8 cellular contexts compared by ENCODE assay signal in genomic region chr1:244864253-244865027, GRCh38. TPM values are rescaled to one million over a fixed set of nuclear protein-coding genes. Genes with fewer than 3 reads are reported as not detected.
DNase-seq lines count a peak whose midpoint lies in the region; ATAC-seq and TF ChIP-seq lines count a peak whose summit lies in the region.

TSS of gene HNRNPU (minus strand) at chr1:244864543. CDS start at chr1:244864307, 236 bp downstream.

- peak within 1 kb of the TSS; percentile 93 for H3K4me3 ChIP-seq in AG09309 (ENCODE audit: control insufficient read depth, low read depth, low read length)
- peak within 1 kb of the TSS; percentile 88 to 97 for H3K4me3 ChIP-seq in cardiac fibroblast (replicated peaks in 1 of 2; ENCODE audit: low read depth in 2 of 2, low read length in 2 of 2)

- H3K9me3 Mint-ChIP-seq in WTC11, result no peaks in the 10 kb centered on the region

- ATAC-seq in GM18909 (IDR thresholded peaks at IDR 0.05; ENCODE audit: poor library complexity, unreplicated experiment), result peak; percentile 69
- peak; percentile 67 for ATAC-seq in HG03175 (IDR thresholded peaks at IDR 0.05; ENCODE audit: unreplicated experiment)
- peak; percentile 86 for ATAC-seq in WTC11

- no peaks in the 10 kb centered on the region for H3K27me3 Mint-ChIP-seq in WTC11 (ENCODE audit: low read depth)

- H3K27ac Mint-ChIP-seq in WTC11, result peak within 1 kb of the TSS; percentile 99

- H3K36me3 Mint-ChIP-seq in WTC11, result peaks cover 37% of the 10 kb centered on the region

- CTCF ChIA-PET in WTC11 (lab: Charles Lee), result interaction anchor here (0.5 to 5.5 kb wide), 6 partner anchors 17 to 178 kb away, joined by 3 to 37 read pairs (median 4); no protein-coding TSS in a partner anchor

- TF ChIP-seq CTCF in AG09309 (IDR thresholded peaks at IDR 0.05; ENCODE audit: control insufficient read depth, insufficient read depth, low read depth, low read length, missing control alignments), result peak; percentile 8
- TF ChIP-seq CTCF in WTC11 (IDR thresholded peaks at IDR 0.05), result no peak; the same call in 1 of the 2 replicates
- TF ChIP-seq CTCF in cardiac fibroblast (IDR thresholded peaks at IDR 0.05; ENCODE audit: low read depth, low read length), result peak; percentile 24

- peak within 1 kb of the TSS; percentile 87 for H3K4me3 Mint-ChIP-seq in WTC11

- peaks cover 48% of the 10 kb centered on the region for H3K4me1 Mint-ChIP-seq in WTC11

- POLR2A ChIA-PET in WTC11 (lab: Charles Lee), result interaction anchor here (0.5 to 5.4 kb wide), 11 partner anchors 12 to 218 kb away, joined by 3 to 37 read pairs (median 3); partner anchors contain the start of gene COX20

- peak; percentile 86 for DNase-seq in AG09309 (ENCODE audit: low read depth)
- peak; percentile 97 for DNase-seq in NCI-H226
- peak; percentile 97 for DNase-seq in WTC11 (ENCODE audit: low spot score)
- peak; percentile 97 to 99 for DNase-seq in cardiac fibroblast (ENCODE audit: low read depth in 2 of 2)
- DNase-seq in iPS-NIHi7 (ENCODE audit: extremely low spot score), result peak; percentile 90
- DNase-seq in smooth muscle cell of the brain vasculature (ENCODE audit: low read depth, low spot score), result peak; percentile 96

TF ChIP-seq in WTC11, 78 proteins besides CTCF, POLR2A, EP300 and RAD21 (continues in another document):
- TF ChIP-seq GTF2I (CRISPR knock-in tag; conservative IDR thresholded peaks at IDR 0.05), result no peak
- no peak for TF ChIP-seq ELF4 (CRISPR knock-in tag; IDR thresholded peaks at IDR 0.05; ENCODE audit: low read depth)
- TF ChIP-seq SMAD3 (CRISPR knock-in tag; IDR thresholded peaks at IDR 0.05; ENCODE audit: borderline replicate concordance), result peak; percentile 82; the same call in 1 of the 2 replicates
- TF ChIP-seq FOXP1 (CRISPR knock-in tag; IDR thresholded peaks at IDR 0.05; ENCODE audit: borderline replicate concordance), result peak; percentile 89
- TF ChIP-seq, protein P1, sequence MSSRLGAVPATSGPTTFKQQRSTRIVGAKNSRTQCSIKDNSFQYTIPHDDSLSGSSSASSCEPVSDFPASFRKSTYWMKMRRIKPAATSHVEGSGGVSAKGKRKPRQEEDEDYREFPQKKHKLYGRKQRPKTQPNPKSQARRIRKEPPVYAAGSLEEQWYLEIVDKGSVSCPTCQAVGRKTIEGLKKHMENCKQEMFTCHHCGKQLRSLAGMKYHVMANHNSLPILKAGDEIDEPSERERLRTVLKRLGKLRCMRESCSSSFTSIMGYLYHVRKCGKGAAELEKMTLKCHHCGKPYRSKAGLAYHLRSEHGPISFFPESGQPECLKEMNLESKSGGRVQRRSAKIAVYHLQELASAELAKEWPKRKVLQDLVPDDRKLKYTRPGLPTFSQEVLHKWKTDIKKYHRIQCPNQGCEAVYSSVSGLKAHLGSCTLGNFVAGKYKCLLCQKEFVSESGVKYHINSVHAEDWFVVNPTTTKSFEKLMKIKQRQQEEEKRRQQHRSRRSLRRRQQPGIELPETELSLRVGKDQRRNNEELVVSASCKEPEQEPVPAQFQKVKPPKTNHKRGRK (CRISPR knock-in tag; IDR thresholded peaks at IDR 0.05; ENCODE audit: borderline replicate concordance), result no peak
- no peak for TF ChIP-seq NFE2L1 (CRISPR knock-in tag; IDR thresholded peaks at IDR 0.05)
- TF ChIP-seq, protein P2, sequence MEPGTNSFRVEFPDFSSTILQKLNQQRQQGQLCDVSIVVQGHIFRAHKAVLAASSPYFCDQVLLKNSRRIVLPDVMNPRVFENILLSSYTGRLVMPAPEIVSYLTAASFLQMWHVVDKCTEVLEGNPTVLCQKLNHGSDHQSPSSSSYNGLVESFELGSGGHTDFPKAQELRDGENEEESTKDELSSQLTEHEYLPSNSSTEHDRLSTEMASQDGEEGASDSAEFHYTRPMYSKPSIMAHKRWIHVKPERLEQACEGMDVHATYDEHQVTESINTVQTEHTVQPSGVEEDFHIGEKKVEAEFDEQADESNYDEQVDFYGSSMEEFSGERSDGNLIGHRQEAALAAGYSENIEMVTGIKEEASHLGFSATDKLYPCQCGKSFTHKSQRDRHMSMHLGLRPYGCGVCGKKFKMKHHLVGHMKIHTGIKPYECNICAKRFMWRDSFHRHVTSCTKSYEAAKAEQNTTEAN (CRISPR knock-in tag; IDR thresholded peaks at IDR 0.05), result 0 out of 2 replicates have a peak, but pooled peaks have one; percentile 61
- TF ChIP-seq TEAD4 (CRISPR knock-in tag; IDR thresholded peaks at IDR 0.05), result no peak
- TF ChIP-seq CBFB (CRISPR knock-in tag; IDR thresholded peaks at IDR 0.05; ENCODE audit: low read depth), result no peak
- TF ChIP-seq ETV6 (CRISPR knock-in tag; IDR thresholded peaks at IDR 0.05), result no peak
- 0 out of 2 replicates have a peak, but pooled peaks have one; percentile 5 for TF ChIP-seq ZNF263 (CRISPR knock-in tag; IDR thresholded peaks at IDR 0.05; ENCODE audit: low read depth)
- no peak for TF ChIP-seq FOXJ3 (CRISPR knock-in tag; IDR thresholded peaks at IDR 0.05; ENCODE audit: borderline replicate concordance)
- TF ChIP-seq, protein P3, sequence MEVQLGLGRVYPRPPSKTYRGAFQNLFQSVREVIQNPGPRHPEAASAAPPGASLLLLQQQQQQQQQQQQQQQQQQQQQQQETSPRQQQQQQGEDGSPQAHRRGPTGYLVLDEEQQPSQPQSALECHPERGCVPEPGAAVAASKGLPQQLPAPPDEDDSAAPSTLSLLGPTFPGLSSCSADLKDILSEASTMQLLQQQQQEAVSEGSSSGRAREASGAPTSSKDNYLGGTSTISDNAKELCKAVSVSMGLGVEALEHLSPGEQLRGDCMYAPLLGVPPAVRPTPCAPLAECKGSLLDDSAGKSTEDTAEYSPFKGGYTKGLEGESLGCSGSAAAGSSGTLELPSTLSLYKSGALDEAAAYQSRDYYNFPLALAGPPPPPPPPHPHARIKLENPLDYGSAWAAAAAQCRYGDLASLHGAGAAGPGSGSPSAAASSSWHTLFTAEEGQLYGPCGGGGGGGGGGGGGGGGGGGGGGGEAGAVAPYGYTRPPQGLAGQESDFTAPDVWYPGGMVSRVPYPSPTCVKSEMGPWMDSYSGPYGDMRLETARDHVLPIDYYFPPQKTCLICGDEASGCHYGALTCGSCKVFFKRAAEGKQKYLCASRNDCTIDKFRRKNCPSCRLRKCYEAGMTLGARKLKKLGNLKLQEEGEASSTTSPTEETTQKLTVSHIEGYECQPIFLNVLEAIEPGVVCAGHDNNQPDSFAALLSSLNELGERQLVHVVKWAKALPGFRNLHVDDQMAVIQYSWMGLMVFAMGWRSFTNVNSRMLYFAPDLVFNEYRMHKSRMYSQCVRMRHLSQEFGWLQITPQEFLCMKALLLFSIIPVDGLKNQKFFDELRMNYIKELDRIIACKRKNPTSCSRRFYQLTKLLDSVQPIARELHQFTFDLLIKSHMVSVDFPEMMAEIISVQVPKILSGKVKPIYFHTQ (CRISPR knock-in tag; IDR thresholded peaks at IDR 0.05), result no peak
- peak; percentile 82 for TF ChIP-seq MYBL2 (CRISPR knock-in tag; IDR thresholded peaks at IDR 0.05)
- no peak for TF ChIP-seq CREB1 (CRISPR knock-in tag; IDR thresholded peaks at IDR 0.05)
- no peak for TF ChIP-seq NFATC4 (CRISPR knock-in tag; IDR thresholded peaks at IDR 0.05)
- TF ChIP-seq EMX1 (CRISPR knock-in tag; IDR thresholded peaks at IDR 0.05), result no peak
- no peak for TF ChIP-seq ZNF138 (CRISPR knock-in tag; conservative IDR thresholded peaks at IDR 0.05)
- no peak for TF ChIP-seq ZNF532 (CRISPR knock-in tag; IDR thresholded peaks at IDR 0.05; ENCODE audit: borderline replicate concordance)
- peak; percentile 86; the same call in 1 of the 2 replicates for TF ChIP-seq FOXP4 (CRISPR knock-in tag; IDR thresholded peaks at IDR 0.05)

RNA-seq across cellular contexts. Expression of gene HNRNPU, which starts in this region (rescaled TPM):
- total RNA-seq in WTC11 (2021), result 477 to 536 TPM (median 477 TPM) in 3 replicates

Comparison
In these comparisons a context has a peak if more than half of its experiments do, and no peak if none do; other contexts are left out.
1. Peak in every context shown above with its lines: DNase-seq, ATAC-seq and H3K4me3 ChIP-seq.